28 cellular contexts compared by ENCODE assay signal in the genomic region with DNA sequence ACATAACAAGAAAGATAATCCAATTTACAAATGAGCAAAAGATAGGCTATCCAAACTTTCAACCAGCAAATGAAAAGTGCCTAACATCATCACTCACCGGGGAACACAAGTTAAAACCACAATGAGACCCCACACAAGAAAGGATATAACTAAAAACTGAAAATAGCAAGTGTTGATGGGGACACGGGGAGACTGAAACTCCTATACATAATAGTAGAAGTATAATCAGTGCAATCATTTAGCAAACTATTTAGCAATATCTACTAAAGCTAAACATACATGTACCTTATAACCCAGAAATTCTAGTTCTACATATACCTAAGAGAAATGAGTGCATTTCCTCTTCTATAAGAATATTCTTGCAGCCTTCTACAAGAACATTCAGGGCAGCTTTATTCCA.
"Had no signal": no experiment of that assay in that cellular context is flagged by ENCODE, and none has a peak within 500 bp of the region (broad histone marks: within the 10 kb centered on the region; RNA-seq: fewer than 3 reads in every experiment).

No MANE protein-coding gene starts in this region.

- H3K4me1 ChIP-seq: ascending aorta, transverse colon, uterus had no signal

- DNase-seq: activated CD4-positive, alpha-beta T cell treated with anti-CD3 and anti-CD28 coated beads, Interleukin-2, amount 50 U/mL, for 1 hour; activated CD8-positive, alpha-beta memory T cell treated with anti-CD3 and anti-CD28 coated beads for 24 hours; activated CD8-positive, alpha-beta memory T cell treated with anti-CD3 and anti-CD28 coated beads, Interleukin-2, amount 50 U/mL, for 4 hours; activated effector memory CD4-positive, alpha-beta T cell treated with Interleukin-2 at 50 U/mL for 16 hours; activated naive CD4-positive, alpha-beta T cell treated with anti-CD3 and anti-CD28 coated beads for 36 hours; activated T-cell treated with anti-CD3 and anti-CD28 coated beads, Interleukin-2, amount 50 U/mL, for 4 hours; adrenal gland; brain microvascular endothelial cell; central memory CD4-positive, alpha-beta T cell; dorsolateral prefrontal cortex; head of caudate nucleus; hypothalamus; left ventricle myocardium superior; mammary epithelial cell; midbrain; posterior cingulate gyrus; small intestine; stimulated activated CD4-positive, alpha-beta T cell treated with anti-CD3 and anti-CD28 coated beads, Interleukin-2, amount 100 ng/mL, for 24 hours; stimulated activated naive B cell treated with anti-CD40 and anti-IgM and Interleukin-4, amounts not matched to agents 10 μg/mL and 1 μg/mL and 100 μg/mL, for 72 hours; SW 1271; transverse colon; uterus had no signal

- H3K4me3 Mint-ChIP-seq: activated naive CD4-positive, alpha-beta T cell treated with anti-CD3 and anti-CD28 coated beads for 36 hours; activated T-cell treated with anti-CD3 and anti-CD28 coated beads, Interleukin-2, amount 50 U/mL, for 4 hours; neural progenitor cell; stimulated activated naive B cell treated with anti-CD40 and anti-IgM and Interleukin-4, amounts not matched to agents 10 μg/mL and 1 μg/mL and 100 μg/mL, for 72 hours; T-helper 2 cell treated with Interferon-gamma antibody and Interleukin-4, amounts not matched to agents 5 μg/mL and 100 μg/mL, for 36 hours had no signal

- H3K4me1 Mint-ChIP-seq: neural progenitor cell had no signal

- ATAC-seq: gastroesophageal sphincter; left ventricle myocardium superior; sciatic nerve; stimulated activated naive B cell treated with anti-CD40 and anti-IgM and Interleukin-4, amounts not matched to agents 10 μg/mL and 1 μg/mL and 100 μg/mL, for 72 hours had no signal

- H3K9me3 Mint-ChIP-seq: T-helper 2 cell treated with Interferon-gamma antibody and Interleukin-4, amounts not matched to agents 5 μg/mL and 100 μg/mL, for 36 hours had no signal

- H3K27ac ChIP-seq: adrenal gland, ascending aorta, brain microvascular endothelial cell, gastroesophageal sphincter, transverse colon, uterus, VCaP had no signal

- H3K4me3 ChIP-seq: adrenal gland, ascending aorta, dorsolateral prefrontal cortex, gastroesophageal sphincter, neural progenitor cell, transverse colon, uterus had no signal

- H3K27me3 Mint-ChIP-seq: stimulated activated naive B cell treated with anti-CD40 and anti-IgM and Interleukin-4, amounts not matched to agents 10 μg/mL and 1 μg/mL and 100 μg/mL, for 72 hours had no signal

- H3K27me3 ChIP-seq: adrenal gland, ascending aorta, brain microvascular endothelial cell, dorsolateral prefrontal cortex, gastroesophageal sphincter, neural progenitor cell, transverse colon, uterus had no signal

- H3K27ac Mint-ChIP-seq: activated naive CD4-positive, alpha-beta T cell treated with anti-CD3 and anti-CD28 coated beads for 36 hours; neural progenitor cell; stimulated activated naive B cell treated with anti-CD40 and anti-IgM and Interleukin-4, amounts not matched to agents 10 μg/mL and 1 μg/mL and 100 μg/mL, for 72 hours; T-helper 2 cell treated with Interferon-gamma antibody and Interleukin-4, amounts not matched to agents 5 μg/mL and 100 μg/mL, for 36 hours had no signal

- H3K36me3 ChIP-seq: ascending aorta, brain microvascular endothelial cell, uterus had no signal

- H3K9me3 ChIP-seq: adrenal gland, ascending aorta, gastroesophageal sphincter, transverse colon, uterus had no signal
